18 cellular contexts compared by ENCODE assay signal in the genomic region with DNA sequence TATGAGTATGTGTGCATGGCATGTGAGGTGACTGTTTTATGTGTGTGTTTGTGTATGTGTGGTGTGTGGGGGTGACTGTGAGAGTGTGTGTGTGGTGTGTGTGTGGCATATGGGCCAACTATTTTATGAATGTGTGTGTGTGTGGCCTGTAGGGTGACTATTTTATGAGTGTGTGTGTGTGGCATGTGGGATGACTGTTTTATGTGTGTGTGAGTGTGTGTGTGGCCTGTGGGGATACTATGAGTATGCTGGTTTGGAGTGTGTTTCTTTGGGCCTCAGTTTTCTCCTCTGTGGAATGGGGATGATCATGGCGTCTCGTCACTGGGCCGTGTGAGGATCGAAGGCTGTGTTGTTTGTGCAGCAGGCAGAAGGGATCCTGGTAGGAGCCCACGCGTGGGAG.
DNase-seq lines count a peak whose midpoint lies in the region; ATAC-seq and TF ChIP-seq lines count a peak whose summit lies in the region.
"Had no signal": no experiment of that assay in that cellular context is flagged by ENCODE, and none has a peak within 500 bp of the region (broad histone marks: within the 10 kb centered on the region; RNA-seq: fewer than 3 reads in every experiment).

No MANE protein-coding gene starts in this region.

- H3K9me3 Mint-ChIP-seq in stimulated activated naive CD8-positive, alpha-beta T cell treated with anti-CD3 and anti-CD28 coated beads, Interleukin-15, amount 100 ng/mL, for 72 hours = no peaks in the 10 kb centered on the region
- H3K9me3 Mint-ChIP-seq in WTC11 (no peaks in the 10 kb centered on the region), chondrocyte (ENCODE audit: low read depth) (no peaks in the 10 kb centered on the region)
- H3K9me3 Mint-ChIP-seq: activated naive CD8-positive, alpha-beta T cell treated with anti-CD3 and anti-CD28 coated beads, Interleukin-2, amount 50 U/mL, for 24 hours; naive thymus-derived CD8-positive, alpha-beta T cell had no signal

- H3K4me1 ChIP-seq in SJSA1 (replicated peaks) = peaks cover 33% of the 10 kb centered on the region

- H3K27me3 ChIP-seq in SJSA1 (replicated peaks) = no peaks in the 10 kb centered on the region
- H3K27me3 ChIP-seq: MG63 had no signal

- POLR2A ChIA-PET in WTC11 (lab: Charles Lee) = no interaction called here

- DNase-seq in stimulated activated naive CD8-positive, alpha-beta T cell treated with anti-CD3 and anti-CD28 coated beads, Interleukin-15, amount 100 ng/mL, for 72 hours = peak in 1 of 2 donors; percentile 35
- no peak for DNase-seq in stimulated activated naive CD8-positive, alpha-beta T cell treated with anti-CD3 and anti-CD28 coated beads, Interleukin-15, Interleukin-2, amounts not matched to agents 100 U/mL and 50 U/mL, for 24 hours
- DNase-seq in SJSA1 (ENCODE audit: low read depth in 1 of 2, low spot score in 2 of 2) (peak; percentile 76 to 84), fibroblast of peridontal ligament (ENCODE audit: extremely low read depth) (peak; percentile 22), WTC11 (ENCODE audit: low spot score) (no peak), NCI-H1694 treated with DMSO at 0.1 percent for 48 hours (lab: John Stamatoyannopoulos, UW) (no peak), glomerular visceral epithelial cell (ENCODE audit: extremely low spot score) (no peak), chondrocyte (ENCODE audit: low spot score) (no peak)
- DNase-seq: activated CD4-positive, alpha-beta T cell treated with anti-CD3 and anti-CD28 coated beads for 1 hour; activated naive CD8-positive, alpha-beta T cell treated with anti-CD3 and anti-CD28 coated beads, Interleukin-2, amount 50 U/mL, for 24 hours; activated T-cell treated with anti-CD3 and anti-CD28 coated beads, Interleukin-2, amount 50 U/mL, for 1 hour; COR-L47; GDM1; H7; MG63; naive thymus-derived CD8-positive, alpha-beta T cell; NCI-H187 treated with DMSO at 0.1 percent for 48 hours had no signal

- no peak for TF ChIP-seq CTCF in WTC11 (IDR thresholded peaks at IDR 0.05)
- TF ChIP-seq CTCF in chondrocyte (IDR thresholded peaks at IDR 0.05) = no peak

- peaks cover 4% of the 10 kb centered on the region for H3K9me3 ChIP-seq in SJSA1 (replicated peaks)
- H3K9me3 ChIP-seq: MG63 had no signal

- H3K36me3 Mint-ChIP-seq in WTC11 (no peaks in the 10 kb centered on the region; the same call in 1 of the 2 replicates), chondrocyte (ENCODE audit: low read depth) (no peaks in the 10 kb centered on the region)

- no peak overlapping the region for H3K27ac Mint-ChIP-seq in stimulated activated naive CD8-positive, alpha-beta T cell treated with anti-CD3 and anti-CD28 coated beads, Interleukin-15, amount 100 ng/mL, for 72 hours
- H3K27ac Mint-ChIP-seq in WTC11 (no peak overlapping the region), chondrocyte (ENCODE audit: unreplicated experiment) (no peak overlapping the region)
- H3K27ac Mint-ChIP-seq: activated naive CD8-positive, alpha-beta T cell treated with anti-CD3 and anti-CD28 coated beads, Interleukin-2, amount 50 U/mL, for 24 hours; progenitor cell of endocrine pancreas had no signal

- H3K4me1 Mint-ChIP-seq in stimulated activated naive CD8-positive, alpha-beta T cell treated with anti-CD3 and anti-CD28 coated beads, Interleukin-15, amount 100 ng/mL, for 72 hours = peaks cover 49% of the 10 kb centered on the region
- H3K4me1 Mint-ChIP-seq in WTC11 (peaks cover 23% of the 10 kb centered on the region), chondrocyte (ENCODE audit: low read depth) (peaks cover 14% of the 10 kb centered on the region)

- no peak overlapping the region for H3K4me3 Mint-ChIP-seq in stimulated activated naive CD8-positive, alpha-beta T cell treated with anti-CD3 and anti-CD28 coated beads, Interleukin-15, amount 100 ng/mL, for 72 hours
- H3K4me3 Mint-ChIP-seq in WTC11 (no peak overlapping the region), chondrocyte (ENCODE audit: unreplicated experiment) (no peak overlapping the region)
- H3K4me3 Mint-ChIP-seq: activated naive CD8-positive, alpha-beta T cell treated with anti-CD3 and anti-CD28 coated beads, Interleukin-2, amount 50 U/mL, for 24 hours; naive thymus-derived CD8-positive, alpha-beta T cell had no signal

- 0 out of 2 replicates have a peak, but pooled peaks cover 3% of the 10 kb centered on the region for H3K36me3 ChIP-seq in SJSA1

- no peak overlapping the region for H3K4me3 ChIP-seq in SJSA1
- H3K4me3 ChIP-seq: MG63 had no signal

- peak overlapping the region; percentile 80 for H3K27ac ChIP-seq in SJSA1

- peak; percentile 3 for ATAC-seq in stimulated activated naive CD8-positive, alpha-beta T cell treated with anti-CD3 and anti-CD28 coated beads, Interleukin-15, amount 100 ng/mL, for 72 hours
- no peak for ATAC-seq in stimulated activated naive CD8-positive, alpha-beta T cell treated with anti-CD3 and anti-CD28 coated beads, Interleukin-15, Interleukin-2, amounts not matched to agents 100 U/mL and 50 U/mL, for 24 hours
- ATAC-seq in WTC11 = no peak
- ATAC-seq: naive thymus-derived CD8-positive, alpha-beta T cell had no signal

- CTCF ChIA-PET in WTC11 (lab: Charles Lee) = no interaction called here

- H3K27me3 Mint-ChIP-seq in stimulated activated naive CD8-positive, alpha-beta T cell treated with anti-CD3 and anti-CD28 coated beads, Interleukin-15, amount 100 ng/mL, for 72 hours = no peaks in the 10 kb centered on the region
- no peaks in the 10 kb centered on the region for H3K27me3 Mint-ChIP-seq in WTC11 (ENCODE audit: low read depth)
- H3K27me3 Mint-ChIP-seq in chondrocyte (ENCODE audit: low read depth) = no peaks in the 10 kb centered on the region
- H3K27me3 Mint-ChIP-seq: activated naive CD8-positive, alpha-beta T cell treated with anti-CD3 and anti-CD28 coated beads, Interleukin-2, amount 50 U/mL, for 24 hours; naive thymus-derived CD8-positive, alpha-beta T cell; progenitor cell of endocrine pancreas had no signal

TF ChIP-seq in WTC11, 78 proteins besides CTCF, POLR2A, EP300 and RAD21:
- no peak for TF ChIP-seq ZNF423 (CRISPR knock-in tag; IDR thresholded peaks at IDR 0.05)

Comparison
In these comparisons a context has a peak if more than half of its experiments do, and no peak if none do; other contexts are left out.
1. DNase-seq: peak in SJSA1 (2 of 2) and fibroblast of peridontal ligament (single experiment); none in stimulated activated naive CD8-positive, alpha-beta T cell treated with anti-CD3 and anti-CD28 coated beads, Interleukin-15, Interleukin-2, amounts not matched to agents 100 U/mL and 50 U/mL, for 24 hours (single experiment), WTC11 (single experiment), NCI-H1694 treated with DMSO at 0.1 percent for 48 hours (single experiment), glomerular visceral epithelial cell (single experiment) and chondrocyte (single experiment).